19 cellular contexts compared by ENCODE assay signal in the genomic region with DNA sequence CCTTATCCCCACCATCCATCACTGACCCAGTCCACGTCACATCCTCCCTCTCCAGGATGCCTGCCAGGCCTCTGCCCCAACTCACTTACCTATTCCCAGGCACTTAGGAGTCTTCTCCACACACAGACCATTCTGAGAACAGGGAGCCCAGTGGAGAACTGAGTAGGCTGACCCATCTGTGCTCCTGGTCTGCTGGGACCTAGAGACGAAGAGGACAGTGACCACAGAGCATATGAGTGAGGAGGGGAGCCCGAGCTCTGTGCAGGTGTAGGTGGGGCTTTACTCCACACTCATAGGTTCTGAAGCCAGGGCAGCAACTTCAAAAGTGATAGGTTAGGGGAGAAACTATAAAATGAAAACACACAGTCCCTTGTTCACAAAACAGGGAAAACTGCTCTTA.
"Had no signal": no experiment of that assay in that cellular context is flagged by ENCODE, and none has a peak within 500 bp of the region (broad histone marks: within the 10 kb centered on the region; RNA-seq: fewer than 3 reads in every experiment).

No MANE protein-coding gene starts in this region.

- ATAC-seq: activated CD4-positive, CD25-positive, alpha-beta regulatory T cell treated with anti-CD3 and anti-CD28 coated beads, Interleukin-2, amount 50 U/mL, for 24 hours; activated CD8-positive, alpha-beta T cell treated with anti-CD3 and anti-CD28 coated beads for 36 hours; activated T-cell treated with anti-CD3 and anti-CD28 coated beads, Interleukin-2, amount 50 U/mL, for 72 hours; foreskin keratinocyte; left lobe of liver; lower lobe of right lung had no signal

- H3K27ac Mint-ChIP-seq: activated CD4-positive, alpha-beta T cell treated with anti-CD3 and anti-CD28 coated beads, Interleukin-2, amount 10 ng/mL, durations not matched to agents 7 days and 5 days; activated CD8-positive, alpha-beta T cell treated with anti-CD3 and anti-CD28 coated beads for 36 hours; activated naive CD4-positive, alpha-beta T cell treated with anti-CD3 and anti-CD28 coated beads for 36 hours; activated T-cell treated with anti-CD3 and anti-CD28 coated beads, Interleukin-2, amount 50 U/mL, for 72 hours had no signal

- H3K4me1 Mint-ChIP-seq: activated CD4-positive, alpha-beta T cell treated with anti-CD3 and anti-CD28 coated beads, Interleukin-2, amount 10 ng/mL, durations not matched to agents 7 days and 5 days had no signal

- H3K9me3 Mint-ChIP-seq: activated CD4-positive, alpha-beta T cell treated with anti-CD3 and anti-CD28 coated beads, Interleukin-2, amount 10 ng/mL, durations not matched to agents 7 days and 5 days; activated CD8-positive, alpha-beta T cell treated with anti-CD3 and anti-CD28 coated beads for 36 hours; activated naive CD4-positive, alpha-beta T cell treated with anti-CD3 and anti-CD28 coated beads for 36 hours; activated T-cell treated with anti-CD3 and anti-CD28 coated beads, Interleukin-2, amount 50 U/mL, for 72 hours had no signal

- H3K27ac ChIP-seq: foreskin keratinocyte, lower lobe of right lung, tibial artery, VCaP had no signal

- H3K36me3 ChIP-seq: lower lobe of right lung, tibial artery had no signal

- H3K9me3 ChIP-seq: lower lobe of right lung, tibial artery had no signal

- H3K27me3 ChIP-seq: foreskin keratinocyte, tibial artery had no signal

- H3K4me3 Mint-ChIP-seq: activated CD4-positive, alpha-beta T cell treated with anti-CD3 and anti-CD28 coated beads, Interleukin-2, amount 10 ng/mL, durations not matched to agents 7 days and 5 days; activated CD8-positive, alpha-beta T cell treated with anti-CD3 and anti-CD28 coated beads for 36 hours; activated naive CD4-positive, alpha-beta T cell treated with anti-CD3 and anti-CD28 coated beads for 36 hours; activated T-cell treated with anti-CD3 and anti-CD28 coated beads, Interleukin-2, amount 50 U/mL, for 72 hours; naive B cell had no signal

- H3K4me1 ChIP-seq: foreskin keratinocyte, lower lobe of right lung, tibial artery had no signal

- DNase-seq: activated CD4-positive, alpha-beta T cell treated with anti-CD3 and anti-CD28 coated beads, Interleukin-2, amount 10 ng/mL, durations not matched to agents 7 days and 5 days; activated CD8-positive, alpha-beta T cell treated with anti-CD3 and anti-CD28 coated beads for 36 hours; activated effector memory CD4-positive, alpha-beta T cell treated with Interleukin-2 at 50 U/mL for 16 hours; activated naive CD4-positive, alpha-beta T cell treated with anti-CD3 and anti-CD28 coated beads for 36 hours; activated T-cell treated with anti-CD3 and anti-CD28 coated beads, Interleukin-2, amount 50 U/mL, for 72 hours; effector CD8-positive, alpha-beta T cell; erythroblast; foreskin keratinocyte; lower lobe of right lung; mesendoderm; naive B cell; occipital lobe; posterior cingulate gyrus; stimulated activated CD4-positive, alpha-beta T cell treated with anti-CD3 and anti-CD28 coated beads, Interleukin-4, amount 100 ng/mL, for 1 hour; stimulated activated naive CD4-positive, alpha-beta T cell treated with Interleukin-2 at 50 U/mL for 16 hours had no signal

- H3K4me3 ChIP-seq: lower lobe of right lung, tibial artery had no signal
